In genomic region chr9:124286292-124286931, GRCh38 we compare ENCODE assay signal across 1 cellular context.
TF ChIP-seq lines count a peak whose summit lies in the region.

No MANE protein-coding gene starts in this region.

TF ChIP-seq in GM12878, 131 proteins besides CTCF, POLR2A, EP300 and RAD21 (continued from another document and continues in another):
- TF ChIP-seq NKRF (conservative IDR thresholded peaks at IDR 0.05) (no peak), CHD2 (IDR thresholded peaks at IDR 0.05; ENCODE audit: borderline replicate concordance, low read depth, low read length) (peak; percentile 18; the same call in 1 of the 2 replicates), BACH1 (IDR thresholded peaks at IDR 0.05; ENCODE audit: borderline replicate concordance) (peak; percentile 22; the same call in 1 of the 2 replicates), NR2C2 (IDR thresholded peaks at IDR 0.05; ENCODE audit: borderline replicate concordance, control insufficient read depth, insufficient read length, low read depth) (no peak), CEBPZ (IDR thresholded peaks at IDR 0.05; ENCODE audit: low read depth, low read length) (no peak), YY1 (IDR thresholded peaks at IDR 0.05; ENCODE audit: low read depth, low read length) (no peak), CBFB (IDR thresholded peaks at IDR 0.05; ENCODE audit: low read depth) (peak; percentile 42; the same call in 1 of the 2 replicates), RCOR1 (conservative IDR thresholded peaks at IDR 0.05; ENCODE audit: low read depth, low read length) (no peak), ZBTB11 (CRISPR knock-in tag; IDR thresholded peaks at IDR 0.05) (no peak), IRF4 (IDR thresholded peaks at IDR 0.05; ENCODE audit: low read depth, low read length) (peak; percentile 85), CHD1 (IDR thresholded peaks at IDR 0.05; ENCODE audit: low read depth, low read length) (peak; percentile 52; the same call in 1 of the 2 replicates), STAT3 (IDR thresholded peaks at IDR 0.05; ENCODE audit: low read depth, low read length) (no peak), ZNF274 (IDR thresholded peaks at IDR 0.05; ENCODE audit: insufficient read depth, insufficient read length) (no peak), NFYA (IDR thresholded peaks at IDR 0.05; ENCODE audit: borderline replicate concordance, low read depth, low read length) (no peak), MLLT1 (IDR thresholded peaks at IDR 0.05) (peak; percentile 37; the same call in 1 of the 2 replicates), POLR2AphosphoS5 (IDR thresholded peaks at IDR 0.05; ENCODE audit: low read length) (peak; percentile 59), ZNF592 (IDR thresholded peaks at IDR 0.05) (peak; percentile 76; the same call in 1 of the 2 replicates), RELB (IDR thresholded peaks at IDR 0.05; ENCODE audit: low read depth) (no peak), IKZF2 (IDR thresholded peaks at IDR 0.05) (no peak; a peak in 1 of 4 replicates), GATAD2B (conservative IDR thresholded peaks at IDR 0.05; ENCODE audit: low read depth) (no peak; the same call in 1 of the 2 replicates), WRNIP1 (IDR thresholded peaks at IDR 0.05; ENCODE audit: borderline replicate concordance, low read depth, low read length) (no peak), CBX3 (IDR thresholded peaks at IDR 0.05; ENCODE audit: borderline replicate concordance, low read depth) (no peak), SREBF1 (IDR thresholded peaks at IDR 0.05; ENCODE audit: low read length) (no peak), SIN3A (IDR thresholded peaks at IDR 0.05; ENCODE audit: low read depth, low read length) (0 out of 2 replicates have a peak, but pooled peaks have one; percentile 57), GABPA (IDR thresholded peaks at IDR 0.05; ENCODE audit: low read depth) (no peak), RBBP5 (conservative IDR thresholded peaks at IDR 0.05) (no peak), POU2F2 (IDR thresholded peaks at IDR 0.05; ENCODE audit: borderline replicate concordance, low read depth, low read length) (peak; percentile 9; the same call in 1 of the 3 replicates), SMARCA5 (IDR thresholded peaks at IDR 0.05) (peak; percentile 94), BHLHE40 (IDR thresholded peaks at IDR 0.05; ENCODE audit: borderline replicate concordance in 1 of 2, low read depth in 2 of 2, low read length in 1 of 2) (peak in 1 of 2 experiments; percentile 78; a peak in 2 of 4 replicates), PAX5 (IDR thresholded peaks at IDR 0.05; ENCODE audit: borderline replicate concordance, low read depth, low read length) (peak; percentile 68; the same call in 1 of the 2 replicates), ZNF217 (IDR thresholded peaks at IDR 0.05) (peak; percentile 97), CEBPB (IDR thresholded peaks at IDR 0.05; ENCODE audit: borderline replicate concordance in 1 of 2, low read depth in 2 of 2, low read length in 2 of 2) (no peak), NBN (IDR thresholded peaks at IDR 0.05) (no peak), NFIC (IDR thresholded peaks at IDR 0.05; ENCODE audit: low read depth, low read length) (no peak), PKNOX1 (IDR thresholded peaks at IDR 0.05) (peak; percentile 86), E2F4 (IDR thresholded peaks at IDR 0.05; ENCODE audit: low read depth, low read length) (no peak), ATF3 (IDR thresholded peaks at IDR 0.05; ENCODE audit: borderline replicate concordance, extremely low read depth, low read depth, low read length) (no peak), NR2C1 (IDR thresholded peaks at IDR 0.05) (peak; percentile 68)
